In the genomic region with DNA sequence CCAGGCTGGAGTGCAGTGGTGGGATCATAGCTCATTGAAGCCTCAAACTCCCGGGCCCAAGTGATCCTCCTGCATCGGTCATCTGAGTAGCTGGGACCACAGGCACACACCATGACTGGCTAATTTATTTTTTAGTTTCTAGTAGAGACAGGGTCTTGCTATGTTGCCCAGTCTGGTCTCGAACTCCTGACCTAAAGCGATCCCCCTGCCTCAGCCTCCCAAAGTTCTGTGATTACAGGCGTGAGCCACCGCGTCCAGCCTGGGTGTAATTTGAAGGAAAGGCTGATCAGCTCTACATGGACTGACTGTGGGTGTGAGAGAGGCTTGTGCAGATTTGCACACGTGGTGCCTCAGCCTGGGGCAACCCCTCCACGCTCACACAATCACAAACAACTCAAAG, we compare ENCODE assay signal across 6 cellular contexts.
"Had no signal": no experiment of that assay in that cellular context is flagged by ENCODE, and none has a peak within 500 bp of the region (broad histone marks: within the 10 kb centered on the region; RNA-seq: fewer than 3 reads in every experiment).

No MANE protein-coding gene starts in this region.

- H3K27ac Mint-ChIP-seq: GM23338, HFFc6 had no signal

- H3K4me3 Mint-ChIP-seq: GM23338, H9, HFFc6 had no signal

- H3K9me3 Mint-ChIP-seq: GM23338, H9, HFFc6 had no signal

- DNase-seq: H9, HCEC 1CT, HFFc6, IMR-90, KBM-7 had no signal

- H3K4me3 ChIP-seq: GM23338 had no signal

- ATAC-seq: GM23338 had no signal
